Comparison of ENCODE assay signal across 8 cellular contexts in the genomic region with DNA sequence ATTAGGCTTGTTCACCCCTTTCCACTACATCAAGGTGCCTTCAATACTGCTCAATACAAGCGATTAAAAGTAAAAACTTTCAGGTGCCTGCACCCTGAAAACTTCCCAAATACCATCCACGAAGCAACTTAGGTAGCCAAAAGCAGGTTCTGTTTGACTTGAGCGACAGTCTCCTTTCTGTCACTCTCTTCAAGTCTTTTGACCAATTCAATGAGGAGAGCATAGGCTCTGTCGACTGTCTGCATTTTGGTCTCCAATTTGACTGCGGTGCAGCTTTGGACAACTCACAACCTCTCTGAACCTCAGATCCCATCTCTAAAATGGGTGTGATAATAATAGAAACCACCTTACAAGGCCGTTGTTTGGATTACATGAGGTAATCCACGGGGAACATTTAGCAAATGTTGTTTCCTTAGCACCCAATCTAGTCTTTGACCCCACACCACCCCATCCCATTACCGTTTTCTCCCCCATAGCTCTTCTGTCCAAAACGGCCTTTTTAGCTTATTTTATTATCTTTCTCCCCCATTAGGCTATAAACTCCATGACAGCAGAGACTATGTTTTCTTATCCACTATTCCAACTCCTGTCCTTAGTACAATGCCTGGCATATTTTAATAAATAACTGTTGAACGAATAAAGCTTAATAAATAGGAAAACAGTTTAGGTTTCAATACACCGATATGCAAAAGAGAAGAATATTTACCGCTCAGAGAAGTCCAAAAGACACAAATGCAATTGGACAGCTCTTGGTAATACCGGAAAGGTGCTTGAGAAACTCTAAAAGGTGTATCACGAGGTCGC. TPM values are rescaled to one million over a fixed set of nuclear protein-coding genes. Genes with fewer than 3 reads are reported as not detected.
DNase-seq lines count a peak whose midpoint lies in the region; ATAC-seq, FAIRE-seq and TF ChIP-seq lines count a peak whose summit lies in the region.

No MANE protein-coding gene starts in this region.

- H3K4me1 ChIP-seq in GM23338 (ENCODE audit: insufficient read depth) (peaks cover 7% of the 10 kb centered on the region; the same call in 1 of the 2 replicates), right cardiac atrium (ENCODE audit: control insufficient read depth, insufficient read depth, low read length) (peaks cover 4% of the 10 kb centered on the region), small intestine (ENCODE audit: control insufficient read depth in 2 of 2, insufficient read depth in 1 of 2, low read depth in 1 of 2, low read length in 1 of 2) (peaks cover 4% of the 10 kb centered on the region in 2 donors)

- ATAC-seq in GM23338 (no peak), right cardiac atrium (no peak), GM21576 (IDR thresholded peaks at IDR 0.05; ENCODE audit: unreplicated experiment) (no peak)

- no peaks in the 10 kb centered on the region for H3K27me3 ChIP-seq in GM23338 (ENCODE audit: insufficient read depth)
- H3K27me3 ChIP-seq in right cardiac atrium (ENCODE audit: control insufficient read depth, insufficient read depth): no peaks in the 10 kb centered on the region
- H3K27me3 ChIP-seq in small intestine (ENCODE audit: control insufficient read depth in 2 of 2, insufficient read depth in 2 of 2, low read length in 2 of 2): no peaks in the 10 kb centered on the region

- no peaks in the 10 kb centered on the region for H3K9me2 ChIP-seq in GM23338 (ENCODE audit: insufficient read depth)

- no peak for FAIRE-seq in small intestine (lab: Jason Lieb, UNC)

- peak overlapping the region; percentile 89 for H3K4me3 Mint-ChIP-seq in GM23338

- H3K9me3 Mint-ChIP-seq in GM23338: no peaks in the 10 kb centered on the region

- peaks cover 13% of the 10 kb centered on the region for H3K36me3 ChIP-seq in GM23338 (ENCODE audit: insufficient read depth)
- H3K36me3 ChIP-seq in small intestine (ENCODE audit: control insufficient read depth in 2 of 2, insufficient read depth in 2 of 2, low read length in 2 of 2): peaks cover 0 to 2% of the 10 kb centered on the region in 2 donors

- 24% methylated on average over 15 of the region's 15 CpGs for whole genome bisulfite sequencing in right cardiac atrium
- WGBS in small intestine, 3 donors: 6 to 15% (median 9%) methylated on average over 15 of the region's 15 CpGs

- H3K27ac Mint-ChIP-seq in GM23338: peak overlapping the region; percentile 80; the same call in 1 of the 2 replicates

- no peaks in the 10 kb centered on the region for H3K27me3 Mint-ChIP-seq in GM23338 (ENCODE audit: insufficient read depth, low read depth, poor library complexity)

- intact Hi-C loops in right cardiac atrium (cut with DNase I): no loop called here
- intact Hi-C loops in posterior vena cava (cut with DNase I): no loop called here

- peak overlapping the region; percentile 9 for H2AFZ ChIP-seq in GM23338

- H3K36me3 Mint-ChIP-seq in GM23338 (ENCODE audit: low read depth): peaks cover 20% of the 10 kb centered on the region

- H3K4me2 ChIP-seq in GM23338: peak overlapping the region; percentile 97

- H3K4me3 ChIP-seq in GM23338: peak overlapping the region; percentile 84
- H3K4me3 ChIP-seq in right cardiac atrium (ENCODE audit: low read length): peak overlapping the region; percentile 86
- H3K4me3 ChIP-seq in small intestine (ENCODE audit: low read depth in 1 of 2, low read length in 2 of 2): peak overlapping the region; percentile 89 to 94

- H3K9me3 ChIP-seq in right cardiac atrium (ENCODE audit: control insufficient read depth, low read length) (no peaks in the 10 kb centered on the region), small intestine (ENCODE audit: control insufficient read depth, low read depth) (no peaks in the 10 kb centered on the region)

- H4K20me1 ChIP-seq in GM23338 (replicated peaks; ENCODE audit: insufficient read depth): no peaks in the 10 kb centered on the region

- peaks cover 28% of the 10 kb centered on the region for H3K79me2 ChIP-seq in GM23338 (replicated peaks; ENCODE audit: insufficient read depth)

- DNase-seq in GM23338 (ENCODE audit: low spot score) (no peak), right cardiac atrium (no peak), small intestine (no peak), posterior vena cava (ENCODE audit: low spot score) (no peak), NCI-H2081 treated with DMSO at 0.1 percent for 48 hours (lab: John Stamatoyannopoulos, UW) (no peak)
- no peak for DNase-seq in activated CD4-positive, alpha-beta T cell treated with anti-CD3 and anti-CD28 coated beads for 4 hours

- peaks cover 10% of the 10 kb centered on the region for H3K4me1 Mint-ChIP-seq in GM23338

- H3F3A ChIP-seq in GM23338 (replicated peaks; ENCODE audit: low read depth): 0 out of 2 replicates have a peak, but pooled peaks cover 3% of the 10 kb centered on the region

- H3K27ac ChIP-seq in GM23338 (ENCODE audit: low read depth) (peak overlapping the region; percentile 80), VCaP (peak overlapping the region; percentile 90), right cardiac atrium (ENCODE audit: low read length) (peak overlapping the region; percentile 93), small intestine (ENCODE audit: low read depth in 1 of 2, low read length in 1 of 2) (peak overlapping the region; percentile 82 to 99)

- TF ChIP-seq CTCF in GM23338 (conservative IDR thresholded peaks at IDR 0.05; ENCODE audit: low read depth in 2 of 2) (no peak), VCaP (conservative IDR thresholded peaks at IDR 0.05) (no peak)

TF ChIP-seq in GM23338, 12 proteins besides CTCF, POLR2A, EP300 and RAD21 (continues in another document):
- TF ChIP-seq ZNF114 (CRISPR knock-in tag; IDR thresholded peaks at IDR 0.05) (no peak), NANOG (IDR thresholded peaks at IDR 0.05; ENCODE audit: borderline replicate concordance) (no peak)
- TF ChIP-seq, protein P1, sequence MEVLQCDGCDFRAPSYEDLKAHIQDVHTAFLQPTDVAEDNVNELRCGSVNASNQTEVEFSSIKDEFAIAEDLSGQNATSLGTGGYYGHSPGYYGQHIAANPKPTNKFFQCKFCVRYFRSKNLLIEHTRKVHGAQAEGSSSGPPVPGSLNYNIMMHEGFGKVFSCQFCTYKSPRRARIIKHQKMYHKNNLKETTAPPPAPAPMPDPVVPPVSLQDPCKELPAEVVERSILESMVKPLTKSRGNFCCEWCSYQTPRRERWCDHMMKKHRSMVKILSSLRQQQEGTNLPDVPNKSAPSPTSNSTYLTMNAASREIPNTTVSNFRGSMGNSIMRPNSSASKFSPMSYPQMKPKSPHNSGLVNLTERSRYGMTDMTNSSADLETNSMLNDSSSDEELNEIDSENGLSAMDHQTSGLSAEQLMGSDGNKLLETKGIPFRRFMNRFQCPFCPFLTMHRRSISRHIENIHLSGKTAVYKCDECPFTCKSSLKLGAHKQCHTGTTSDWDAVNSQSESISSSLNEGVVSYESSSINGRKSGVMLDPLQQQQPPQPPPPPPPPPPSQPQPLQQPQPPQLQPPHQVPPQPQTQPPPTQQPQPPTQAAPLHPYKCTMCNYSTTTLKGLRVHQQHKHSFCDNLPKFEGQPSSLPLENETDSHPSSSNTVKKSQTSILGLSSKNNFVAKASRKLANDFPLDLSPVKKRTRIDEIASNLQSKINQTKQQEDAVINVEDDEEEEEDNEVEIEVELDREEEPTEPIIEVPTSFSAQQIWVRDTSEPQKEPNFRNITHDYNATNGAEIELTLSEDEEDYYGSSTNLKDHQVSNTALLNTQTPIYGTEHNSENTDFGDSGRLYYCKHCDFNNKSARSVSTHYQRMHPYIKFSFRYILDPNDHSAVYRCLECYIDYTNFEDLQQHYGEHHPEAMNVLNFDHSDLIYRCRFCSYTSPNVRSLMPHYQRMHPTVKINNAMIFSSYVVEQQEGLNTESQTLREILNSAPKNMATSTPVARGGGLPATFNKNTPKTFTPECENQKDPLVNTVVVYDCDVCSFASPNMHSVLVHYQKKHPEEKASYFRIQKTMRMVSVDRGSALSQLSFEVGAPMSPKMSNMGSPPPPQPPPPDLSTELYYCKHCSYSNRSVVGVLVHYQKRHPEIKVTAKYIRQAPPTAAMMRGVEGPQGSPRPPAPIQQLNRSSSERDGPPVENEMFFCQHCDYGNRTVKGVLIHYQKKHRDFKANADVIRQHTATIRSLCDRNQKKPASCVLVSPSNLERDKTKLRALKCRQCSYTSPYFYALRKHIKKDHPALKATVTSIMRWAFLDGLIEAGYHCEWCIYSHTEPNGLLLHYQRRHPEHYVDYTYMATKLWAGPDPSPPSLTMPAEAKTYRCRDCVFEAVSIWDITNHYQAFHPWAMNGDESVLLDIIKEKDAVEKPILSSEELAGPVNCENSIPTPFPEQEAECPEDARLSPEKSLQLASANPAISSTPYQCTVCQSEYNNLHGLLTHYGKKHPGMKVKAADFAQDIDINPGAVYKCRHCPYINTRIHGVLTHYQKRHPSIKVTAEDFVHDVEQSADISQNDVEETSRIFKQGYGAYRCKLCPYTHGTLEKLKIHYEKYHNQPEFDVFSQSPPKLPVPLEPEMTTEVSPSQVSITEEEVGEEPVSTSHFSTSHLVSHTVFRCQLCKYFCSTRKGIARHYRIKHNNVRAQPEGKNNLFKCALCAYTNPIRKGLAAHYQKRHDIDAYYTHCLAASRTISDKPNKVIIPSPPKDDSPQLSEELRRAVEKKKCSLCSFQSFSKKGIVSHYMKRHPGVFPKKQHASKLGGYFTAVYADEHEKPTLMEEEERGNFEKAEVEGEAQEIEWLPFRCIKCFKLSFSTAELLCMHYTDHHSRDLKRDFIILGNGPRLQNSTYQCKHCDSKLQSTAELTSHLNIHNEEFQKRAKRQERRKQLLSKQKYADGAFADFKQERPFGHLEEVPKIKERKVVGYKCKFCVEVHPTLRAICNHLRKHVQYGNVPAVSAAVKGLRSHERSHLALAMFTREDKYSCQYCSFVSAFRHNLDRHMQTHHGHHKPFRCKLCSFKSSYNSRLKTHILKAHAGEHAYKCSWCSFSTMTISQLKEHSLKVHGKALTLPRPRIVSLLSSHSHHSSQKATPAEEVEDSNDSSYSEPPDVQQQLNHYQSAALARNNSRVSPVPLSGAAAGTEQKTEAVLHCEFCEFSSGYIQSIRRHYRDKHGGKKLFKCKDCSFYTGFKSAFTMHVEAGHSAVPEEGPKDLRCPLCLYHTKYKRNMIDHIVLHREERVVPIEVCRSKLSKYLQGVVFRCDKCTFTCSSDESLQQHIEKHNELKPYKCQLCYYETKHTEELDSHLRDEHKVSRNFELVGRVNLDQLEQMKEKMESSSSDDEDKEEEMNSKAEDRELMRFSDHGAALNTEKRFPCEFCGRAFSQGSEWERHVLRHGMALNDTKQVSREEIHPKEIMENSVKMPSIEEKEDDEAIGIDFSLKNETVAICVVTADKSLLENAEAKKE (CRISPR knock-in tag; IDR thresholded peaks at IDR 0.05): no peak

RNA-seq across cellular contexts. Expression of a gene that starts 1.0 kb away (rescaled TPM):
- 11.0 and 16.0 TPM in 2 replicates for total RNA-seq in GM23338 (2014; rRNA removed; shearing (Covaris generic))
- polyA plus RNA-seq in GM23338 (2016; fragmentation: Nextera tagmentation; extraction: Ambion mirVana) (7.0 and 8.3 TPM in 2 replicates), right cardiac atrium (15.8 TPM), small intestine (10 to 100 TPM; 14.3 to 16.8 (median 14.7) TPM)
- total RNA-seq in right cardiac atrium (10 to 100 TPM; 47.0 to 57.3 (median 52.3) TPM), posterior vena cava (10 to 100 TPM; 58.3 to 60.6 TPM)

RNA-seq across cellular contexts. Expression of a gene that starts 8.1 kb away (rescaled TPM):
- total RNA-seq in GM23338 (2014; rRNA removed; shearing (Covaris generic)): 22.9 and 28.7 TPM in 2 replicates
- polyA plus RNA-seq in GM23338 (2016; fragmentation: Nextera tagmentation; extraction: Ambion mirVana) (11.1 and 13.0 TPM in 2 replicates), right cardiac atrium (8.6 TPM), small intestine (10 to 100 TPM in 1 of 3 donors, 1 to 10 TPM in 2; 5.8 to 21.7 (median 8.9) TPM)
- total RNA-seq in right cardiac atrium (10 to 100 TPM; 14.9 to 23.9 (median 17.8) TPM), posterior vena cava (10 to 100 TPM; 32.3 to 38.1 TPM)
